18 cellular contexts compared by ENCODE assay signal in genomic region chr7:120869700-120870099, GRCh38. TPM values are rescaled to one million over a fixed set of nuclear protein-coding genes. Genes with fewer than 3 reads are reported as not detected.
DNase-seq lines count a peak whose midpoint lies in the region; ATAC-seq and TF ChIP-seq lines count a peak whose summit lies in the region.
"Had no signal": no experiment of that assay in that cellular context is flagged by ENCODE, and none has a peak within 500 bp of the region (broad histone marks: within the 10 kb centered on the region; RNA-seq: fewer than 3 reads in every experiment).

No MANE protein-coding gene starts in this region.

- no peak overlapping the region for H3K27ac ChIP-seq in brain microvascular endothelial cell
- H3K27ac ChIP-seq: breast epithelium had no signal

- H3K4me3 ChIP-seq in brain microvascular endothelial cell (ENCODE audit: low read depth, low read length) = no peak overlapping the region
- H3K4me3 ChIP-seq: breast epithelium had no signal

- no peak for DNase-seq in NCI-H1436 (lab: John Stamatoyannopoulos, UW)
- DNase-seq in activated naive CD4-positive, alpha-beta T cell treated with anti-CD3 and anti-CD28 coated beads for 36 hours = no peak
- DNase-seq in NCI-H69 (lab: John Stamatoyannopoulos, UW) = no peak
- DNase-seq in brain microvascular endothelial cell = no peak
- DNase-seq: effector memory CD8-positive, alpha-beta T cell; HCEC 1CT; left ventricle myocardium superior; NCI-H446 treated with DMSO at 0.1 percent for 48 hours; posterior cingulate gyrus; stimulated activated naive CD8-positive, alpha-beta T cell treated with anti-CD3 and anti-CD28 coated beads, Interleukin-15, amount 100 ng/mL, for 72 hours had no signal

- H3K27me3 Mint-ChIP-seq in activated naive CD4-positive, alpha-beta T cell treated with anti-CD3 and anti-CD28 coated beads for 36 hours (ENCODE audit: low read depth) = peaks cover 11% of the 10 kb centered on the region

- H3K36me3 ChIP-seq in brain microvascular endothelial cell (replicated peaks) = no peaks in the 10 kb centered on the region
- H3K36me3 ChIP-seq: breast epithelium had no signal

- peak; percentile 54 for ATAC-seq in GM18505 (IDR thresholded peaks at IDR 0.05; ENCODE audit: unreplicated experiment)
- peak; percentile 71 for ATAC-seq in GM19395 (IDR thresholded peaks at IDR 0.05; ENCODE audit: unreplicated experiment)
- peak; percentile 57 for ATAC-seq in HG02588 (IDR thresholded peaks at IDR 0.05; ENCODE audit: unreplicated experiment)
- ATAC-seq in HG03196 (IDR thresholded peaks at IDR 0.05; ENCODE audit: unreplicated experiment) = peak; percentile 48
- ATAC-seq: activated CD4-positive, CD25-positive, alpha-beta regulatory T cell treated with anti-CD3 and anti-CD28 coated beads, Interleukin-2, amount 50 U/mL, for 24 hours; effector memory CD8-positive, alpha-beta T cell; left ventricle myocardium superior; stimulated activated naive CD8-positive, alpha-beta T cell treated with anti-CD3 and anti-CD28 coated beads, Interleukin-15, amount 100 ng/mL, for 72 hours had no signal

- in situ Hi-C loops in brain microvascular endothelial cell (cut with HindIII; ENCODE audit: low pct_ligation_motif_present, low sequenced_read_pairs) = no loop called here

- no peak for TF ChIP-seq CTCF in brain microvascular endothelial cell (IDR thresholded peaks at IDR 0.05; ENCODE audit: low read depth, low read length, missing control alignments)

- no peaks in the 10 kb centered on the region for H3K27me3 ChIP-seq in brain microvascular endothelial cell (replicated peaks)
- H3K27me3 ChIP-seq: breast epithelium had no signal

- no peaks in the 10 kb centered on the region for H3K9me3 Mint-ChIP-seq in activated naive CD4-positive, alpha-beta T cell treated with anti-CD3 and anti-CD28 coated beads for 36 hours
- H3K9me3 Mint-ChIP-seq: activated naive CD4-positive, alpha-beta T cell treated with anti-CD3 and anti-CD28 coated beads, Interleukin-2, amount 50 U/mL, for 24 hours; effector memory CD8-positive, alpha-beta T cell; stimulated activated naive CD8-positive, alpha-beta T cell treated with anti-CD3 and anti-CD28 coated beads, Interleukin-15, amount 100 ng/mL, for 72 hours had no signal

- no peaks in the 10 kb centered on the region for H3K4me1 Mint-ChIP-seq in activated naive CD4-positive, alpha-beta T cell treated with anti-CD3 and anti-CD28 coated beads for 36 hours (ENCODE audit: low read depth)
- H3K4me1 Mint-ChIP-seq: activated naive CD4-positive, alpha-beta T cell treated with anti-CD3 and anti-CD28 coated beads, Interleukin-2, amount 50 U/mL, for 24 hours; stimulated activated naive CD8-positive, alpha-beta T cell treated with anti-CD3 and anti-CD28 coated beads, Interleukin-15, amount 100 ng/mL, for 72 hours had no signal

- no peaks in the 10 kb centered on the region for H3K36me3 Mint-ChIP-seq in activated naive CD4-positive, alpha-beta T cell treated with anti-CD3 and anti-CD28 coated beads for 36 hours (ENCODE audit: low read depth)
- H3K36me3 Mint-ChIP-seq: activated naive CD4-positive, alpha-beta T cell treated with anti-CD3 and anti-CD28 coated beads, Interleukin-2, amount 50 U/mL, for 24 hours had no signal

- CTCF ChIA-PET in activated naive CD4-positive, alpha-beta T cell treated with anti-CD3 and anti-CD28 coated beads for 36 hours (lab: Charles Lee) = no interaction called here

- intact Hi-C loops in activated naive CD4-positive, alpha-beta T cell treated with anti-CD3 and anti-CD28 coated beads for 36 hours (cut with micrococcal nuclease) = no loop called here

- H3K27ac Mint-ChIP-seq in activated naive CD4-positive, alpha-beta T cell treated with anti-CD3 and anti-CD28 coated beads for 36 hours = no peak overlapping the region
- H3K27ac Mint-ChIP-seq: activated naive CD4-positive, alpha-beta T cell treated with anti-CD3 and anti-CD28 coated beads, Interleukin-2, amount 50 U/mL, for 24 hours; effector memory CD8-positive, alpha-beta T cell; stimulated activated naive CD8-positive, alpha-beta T cell treated with anti-CD3 and anti-CD28 coated beads, Interleukin-15, amount 100 ng/mL, for 72 hours had no signal

- H3K4me3 Mint-ChIP-seq in activated naive CD4-positive, alpha-beta T cell treated with anti-CD3 and anti-CD28 coated beads for 36 hours = no peak overlapping the region
- H3K4me3 Mint-ChIP-seq: activated naive CD4-positive, alpha-beta T cell treated with anti-CD3 and anti-CD28 coated beads, Interleukin-2, amount 50 U/mL, for 24 hours; effector memory CD8-positive, alpha-beta T cell; stimulated activated naive CD8-positive, alpha-beta T cell treated with anti-CD3 and anti-CD28 coated beads, Interleukin-15, amount 100 ng/mL, for 72 hours had no signal

- no peak for TF ChIP-seq POLR2A in GM18505 (IDR thresholded peaks at IDR 0.05; ENCODE audit: borderline replicate concordance, extremely low read depth, insufficient read depth, insufficient read length)

RNA-seq across cellular contexts. Expression of gene TSPAN12, which starts 11.8 kb away (rescaled TPM):
- not detected for total RNA-seq in activated naive CD4-positive, alpha-beta T cell treated with anti-CD3 and anti-CD28 coated beads for 36 hours
- total RNA-seq: T-helper 1 cell treated with Interleukin-12 subunit alpha and Interleukin-12 subunit beta and Interleukin-4 antibody, amounts not matched to agents 30 ng/mL and 1 ng/mL, for 36 hours had no signal
